Comparison of ENCODE assay signal across 8 cellular contexts in genomic region chr2:168118733-168119518, GRCh38.
A peak's percentile ranks its signal among the peaks of the same experiment; 100 is the strongest.
DNase-seq lines count a peak whose midpoint lies in the region; ATAC-seq, FAIRE-seq and TF ChIP-seq lines count a peak whose summit lies in the region.

No MANE protein-coding gene starts in this region.

- DNase-seq in AG08395 (ENCODE audit: low spot score), result peak; percentile 52
- DNase-seq in GM12864 (ENCODE audit: low read depth), result peak; percentile 29
- DNase-seq in NCI-H1694 (lab: John Stamatoyannopoulos, UW), result peak; percentile 93
- peak; percentile 63 to 88 for DNase-seq in foreskin fibroblast
- DNase-seq in pons (ENCODE audit: low spot score), result peak; percentile 87
- DNase-seq in posterior vena cava (ENCODE audit: low spot score), result no peak

- intact Hi-C loops in posterior vena cava (cut with DNase I), result loop anchor here in 1 of 2 donors (10.0 kb wide), 1 partner anchor 154 kb away; no protein-coding TSS in a partner anchor

- H3K4me3 ChIP-seq in GM12864 (ENCODE audit: low read depth, low read length), result no peak overlapping the region
- no peak overlapping the region for H3K4me3 ChIP-seq in foreskin fibroblast (ENCODE audit: low read depth in 1 of 2, low read length in 2 of 2)

- peak; percentile 62 for TF ChIP-seq CTCF in GM12864 (IDR thresholded peaks at IDR 0.05; ENCODE audit: low read depth, low read length, missing control alignments)
- peak; percentile 56 for TF ChIP-seq CTCF in foreskin fibroblast (IDR thresholded peaks at IDR 0.05; ENCODE audit: low read depth, low read length)

- peak; percentile 62 for FAIRE-seq in TTC549 (lab: Jason Lieb, UNC)

- peak; percentile 79 for ATAC-seq in HG02759 (IDR thresholded peaks at IDR 0.05; ENCODE audit: unreplicated experiment)
